In genomic region chr12:98440165-98440581, GRCh38 we compare ENCODE assay signal across 8 cellular contexts.
A peak's percentile ranks its signal among the peaks of the same experiment; 100 is the strongest.
DNase-seq lines count a peak whose midpoint lies in the region; ATAC-seq and TF ChIP-seq lines count a peak whose summit lies in the region.

No MANE protein-coding gene starts in this region.

- no peak overlapping the region for H2AFZ ChIP-seq in PC-3 (ENCODE audit: low read length)

- no peak overlapping the region for H3K4me2 ChIP-seq in PC-3 (ENCODE audit: low read length)

- no peaks in the 10 kb centered on the region for H3F3A ChIP-seq in PC-3 (ENCODE audit: low read length, unreplicated experiment)

- H3K4me3 ChIP-seq in PC-3 (ENCODE audit: low read length) = no peak overlapping the region
- H3K4me3 ChIP-seq in effector memory CD4-positive, alpha-beta T cell (ENCODE audit: insufficient read depth, low read depth, low read length, poor library complexity, severe bottlenecking) = no peak overlapping the region

- intact Hi-C loops in PC-3 (cut with micrococcal nuclease) = no loop called here

- H3K9ac ChIP-seq in PC-3 (ENCODE audit: low read length) = no peak overlapping the region

- H4K20me1 ChIP-seq in PC-3 (ENCODE audit: low read length) = no peaks in the 10 kb centered on the region

- TF ChIP-seq POLR2A in erythroblast (IDR thresholded peaks at IDR 0.05; ENCODE audit: low read length) = no peak

- CTCF ChIA-PET in PC-3 (lab: Charles Lee) = no interaction called here

- no peak overlapping the region for H3K27ac ChIP-seq in PC-3 (ENCODE audit: low read length)
- no peak overlapping the region for H3K27ac ChIP-seq in effector memory CD4-positive, alpha-beta T cell (ENCODE audit: insufficient read depth, low read length, poor library complexity, severe bottlenecking)

- no peaks in the 10 kb centered on the region for H3K9me3 ChIP-seq in PC-3 (ENCODE audit: low read length)
- no peaks in the 10 kb centered on the region for H3K9me3 ChIP-seq in effector memory CD4-positive, alpha-beta T cell (ENCODE audit: control insufficient read depth, low read length)

- peak; percentile 13; the same call in 1 of the 2 replicates for ATAC-seq in PC-3
- no peak for ATAC-seq in HG03469 (IDR thresholded peaks at IDR 0.05; ENCODE audit: unreplicated experiment)
- ATAC-seq in HG03457 (IDR thresholded peaks at IDR 0.05; ENCODE audit: unreplicated experiment) = no peak
- ATAC-seq in GM21825 (IDR thresholded peaks at IDR 0.05; ENCODE audit: unreplicated experiment) = no peak

- H3K4me1 ChIP-seq in PC-3 (ENCODE audit: insufficient read depth, low read length) = peaks cover 6% of the 10 kb centered on the region; the same call in 1 of the 2 replicates
- H3K4me1 ChIP-seq in effector memory CD4-positive, alpha-beta T cell (ENCODE audit: control insufficient read depth, insufficient read depth, low read length, poor library complexity, severe bottlenecking) = no peaks in the 10 kb centered on the region

- no peak for TF ChIP-seq CTCF in PC-3 (conservative IDR thresholded peaks at IDR 0.05; ENCODE audit: low read depth, low read length)

- no peaks in the 10 kb centered on the region for H3K79me2 ChIP-seq in PC-3 (ENCODE audit: low read length)

- H3K36me3 ChIP-seq in PC-3 (ENCODE audit: low read depth, low read length) = no peaks in the 10 kb centered on the region
- no peaks in the 10 kb centered on the region for H3K36me3 ChIP-seq in effector memory CD4-positive, alpha-beta T cell (ENCODE audit: control insufficient read depth, insufficient read depth, low read length)

- no peaks in the 10 kb centered on the region for H3K9me2 ChIP-seq in PC-3 (replicated peaks; ENCODE audit: low read length)

- POLR2A ChIA-PET in PC-3 (lab: Charles Lee; ENCODE audit: unreplicated experiment) = no interaction called here

- H3K27me3 ChIP-seq in PC-3 (ENCODE audit: low read length) = peaks cover 21% of the 10 kb centered on the region
- no peaks in the 10 kb centered on the region for H3K27me3 ChIP-seq in effector memory CD4-positive, alpha-beta T cell (replicated peaks; ENCODE audit: control insufficient read depth, insufficient read depth, low read length, poor library complexity, severe bottlenecking)

- no TSS peak for BruUV-seq in PC-3 (replicated peaks; lab: Mats Ljungman, UMichigan)

- DNase-seq in CD1c-positive myeloid dendritic cell (ENCODE audit: extremely low spot score) (peak; percentile 96), PC-3 (peak; percentile 60), erythroblast (lab: John Stamatoyannopoulos, UW) (peak; percentile 85 to 89), non-pigmented ciliary epithelial cell (ENCODE audit: low read depth) (peak; percentile 94)
- DNase-seq in effector memory CD4-positive, alpha-beta T cell = no peak

Comparison
In these comparisons a context has a peak if more than half of its experiments do, and no peak if none do; other contexts are left out.
1. DNase-seq: peak in CD1c-positive myeloid dendritic cell (single experiment), PC-3 (single experiment), erythroblast (2 of 2) and non-pigmented ciliary epithelial cell (single experiment); none in effector memory CD4-positive, alpha-beta T cell (0 of 3).